1 cellular context compared by ENCODE assay signal in the genomic region with DNA sequence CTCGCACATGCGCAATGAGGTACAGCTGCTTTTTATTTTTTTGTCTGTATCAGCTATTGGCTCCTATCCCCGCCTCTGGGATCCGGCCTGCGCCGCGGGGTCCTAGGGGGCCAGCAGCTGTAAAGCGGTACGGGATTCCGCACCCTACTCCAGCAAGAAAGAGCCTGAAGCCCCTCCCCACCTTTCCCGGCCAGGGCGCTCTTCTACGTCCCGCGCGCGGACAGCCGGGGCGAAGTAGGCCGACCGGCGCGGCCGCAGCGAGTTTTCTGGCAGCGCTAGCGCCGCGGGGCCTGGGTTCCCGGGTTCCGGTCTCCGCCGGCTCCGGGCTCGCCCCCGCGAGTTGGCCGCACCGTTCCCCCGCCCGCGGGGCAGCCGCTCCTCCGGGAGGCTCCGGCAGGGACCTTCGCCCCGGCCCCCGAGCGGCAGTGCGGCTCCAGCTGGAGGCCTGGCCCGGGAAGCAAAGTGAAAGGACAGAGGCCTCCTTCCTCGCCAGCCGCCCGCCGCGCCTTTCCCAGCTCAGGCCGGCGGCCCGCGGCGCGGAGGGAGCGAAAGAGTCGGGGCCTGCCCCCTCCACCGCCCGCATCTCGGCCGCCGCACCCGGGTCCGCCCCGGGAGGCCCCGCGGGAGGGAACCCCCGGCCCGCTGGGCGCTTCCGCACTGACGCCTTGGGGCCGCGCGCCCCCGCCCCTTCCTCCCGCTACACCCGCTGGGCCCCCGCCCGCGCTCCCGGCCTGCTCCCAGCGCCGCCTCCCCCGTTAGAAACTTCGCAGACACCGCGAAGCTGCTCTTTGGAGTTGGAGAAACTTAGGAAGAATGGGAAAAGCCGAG.
TF ChIP-seq lines count a peak whose summit lies in the region.

No MANE protein-coding gene starts in this region.

TF ChIP-seq in HCT116, 20 proteins besides CTCF, POLR2A, EP300 and RAD21 (continued from another document):
- TF ChIP-seq TCF7L2 (IDR thresholded peaks at IDR 0.05; ENCODE audit: borderline replicate concordance, extremely low read depth, insufficient read depth, insufficient read length) (no peak), FOSL1 (IDR thresholded peaks at IDR 0.05; ENCODE audit: low read depth) (0 out of 2 replicates have a peak, but pooled peaks have one; percentile 24), CBX3 (IDR thresholded peaks at IDR 0.05; ENCODE audit: low read depth) (no peak), SIN3A (IDR thresholded peaks at IDR 0.05; ENCODE audit: low read depth) (no peak), MAX (IDR thresholded peaks at IDR 0.05) (peak; percentile 32; the same call in 1 of the 2 replicates), SP1 (IDR thresholded peaks at IDR 0.05; ENCODE audit: low read depth) (no peak; the same call in 1 of the 2 replicates)
TF ChIP-seq in HCT116: peak in this region for 6.
